Comparison of ENCODE assay signal across 1 cellular context in genomic region chr5:139787568-139788293, GRCh38.
TF ChIP-seq lines count a peak whose summit lies in the region.

No MANE protein-coding gene starts in this region.

TF ChIP-seq in HepG2, 621 proteins besides CTCF, POLR2A, EP300 and RAD21 (continued from another document):
- TF ChIP-seq NR2F1 (CRISPR knock-in tag; IDR thresholded peaks at IDR 0.05) (no peak), IRF9 (CRISPR knock-in tag; IDR thresholded peaks at IDR 0.05; ENCODE audit: borderline replicate concordance) (peak; percentile 40; the same call in 1 of the 2 replicates), SNRNP70 (IDR thresholded peaks at IDR 0.05; ENCODE audit: low read depth, low read length) (no peak), SRY (CRISPR knock-in tag; IDR thresholded peaks at IDR 0.05) (no peak), LCORL (IDR thresholded peaks at IDR 0.05) (no peak), LCORL (CRISPR knock-in tag; IDR thresholded peaks at IDR 0.05) (no peak), MXD1 (CRISPR knock-in tag; IDR thresholded peaks at IDR 0.05) (no peak), HNRNPUL1 (IDR thresholded peaks at IDR 0.05; ENCODE audit: low read depth, low read length) (no peak), SMC3 (IDR thresholded peaks at IDR 0.05; ENCODE audit: low read length) (peak; percentile 65), ZNF350 (CRISPR knock-in tag; IDR thresholded peaks at IDR 0.05; ENCODE audit: borderline replicate concordance, low read depth) (peak; percentile 68; the same call in 1 of the 2 replicates), ZNF788 (CRISPR knock-in tag; IDR thresholded peaks at IDR 0.05; ENCODE audit: borderline replicate concordance) (no peak), NCOA2 (CRISPR knock-in tag; IDR thresholded peaks at IDR 0.05) (no peak), ZBTB39 (CRISPR knock-in tag; IDR thresholded peaks at IDR 0.05) (no peak), HNRNPLL (IDR thresholded peaks at IDR 0.05; ENCODE audit: low read depth, low read length, poor library complexity, severe bottlenecking) (no peak), ZSCAN29 (CRISPR knock-in tag; conservative IDR thresholded peaks at IDR 0.05) (0 out of 2 replicates have a peak, but pooled peaks have one; percentile 64), SALL1 (CRISPR knock-in tag; IDR thresholded peaks at IDR 0.05) (peak; percentile 48; the same call in 1 of the 2 replicates), MBD4 (IDR thresholded peaks at IDR 0.05; ENCODE audit: borderline replicate concordance, low read length) (no peak), CBFB (CRISPR knock-in tag; IDR thresholded peaks at IDR 0.05) (no peak), MED1 (CRISPR knock-in tag; IDR thresholded peaks at IDR 0.05) (0 out of 2 replicates have a peak, but pooled peaks have one; percentile 12), JDP2 (CRISPR knock-in tag; IDR thresholded peaks at IDR 0.05; ENCODE audit: borderline replicate concordance) (no peak), BCL3 (CRISPR knock-in tag; IDR thresholded peaks at IDR 0.05) (no peak)
